ENCODE assay signal across 26 cellular contexts in genomic region chr7:372546-372938, GRCh38.
DNase-seq lines count a peak whose midpoint lies in the region; ATAC-seq, FAIRE-seq and TF ChIP-seq lines count a peak whose summit lies in the region.
"Had no signal": no experiment of that assay in that cellular context is flagged by ENCODE, and none has a peak within 500 bp of the region (broad histone marks: within the 10 kb centered on the region; RNA-seq: fewer than 3 reads in every experiment).

No MANE protein-coding gene starts in this region.

- no TSS peak for BruUV-seq in HepG2 (replicated peaks; lab: Mats Ljungman, UMichigan)

- intact Hi-C loops in HepG2 (cut with micrococcal nuclease; ENCODE audit: unreplicated experiment): loop anchor here (2.0 to 10.0 kb wide), 3 partner anchors 30 to 52 kb away; no protein-coding TSS in a partner anchor

- no peak for TF ChIP-seq EP300 in HepG2 (IDR thresholded peaks at IDR 0.05; ENCODE audit: low read depth in 2 of 2, low read length in 2 of 2)
- no peak for TF ChIP-seq EP300 in HepG2 (CRISPR knock-in tag; IDR thresholded peaks at IDR 0.05; ENCODE audit: borderline replicate concordance)

- H3K4me1 ChIP-seq in GM23338 (ENCODE audit: insufficient read depth) (no peaks in the 10 kb centered on the region), HepG2 (ENCODE audit: insufficient read depth, low read length) (peaks cover 60% of the 10 kb centered on the region), GM23248 (ENCODE audit: insufficient read depth) (no peaks in the 10 kb centered on the region), SJCRH30 (no peaks in the 10 kb centered on the region)

- no peak for FAIRE-seq in HepG2 (lab: Jason Lieb, UNC)
- FAIRE-seq: GM12891 had no signal

- no peak for ATAC-seq in activated naive CD4-positive, alpha-beta T cell treated with anti-CD3 and anti-CD28 coated beads, Interleukin-2, amount 50 U/mL, for 72 hours
- ATAC-seq in GM23338: no peak
- peak; percentile 20 for ATAC-seq in HepG2
- no peak for ATAC-seq in stimulated activated effector memory CD8-positive, alpha-beta T cell treated with anti-CD3 and anti-CD28 coated beads, Interleukin-12 subunit alpha, Interleukin-12 subunit beta, amount 100 ng/mL, for 72 hours
- ATAC-seq: CD8-positive, alpha-beta T cell; left ventricle myocardium superior had no signal

- H2AFZ ChIP-seq in GM23338: peak overlapping the region; percentile 66; the same call in 1 of the 2 replicates
- H2AFZ ChIP-seq in HepG2 (ENCODE audit: low read length): no peak overlapping the region
- no peak overlapping the region for H2AFZ ChIP-seq in GM23248

- peak; percentile 7 for DNase-seq in activated naive CD4-positive, alpha-beta T cell treated with anti-CD3 and anti-CD28 coated beads, Interleukin-2, amount 50 U/mL, for 16 hours
- no peak for DNase-seq in activated naive CD4-positive, alpha-beta T cell treated with anti-CD3 and anti-CD28 coated beads, Interleukin-2, amount 50 U/mL, for 72 hours (ENCODE audit: low spot score in 2 of 2)
- DNase-seq in GM23338 (ENCODE audit: low spot score) (no peak), HepG2 (ENCODE audit: low spot score) (no peak), GM23248 (no peak), SJCRH30 (no peak), HPDE6-E6E7 (ENCODE audit: extremely low spot score) (no peak)
- DNase-seq in stimulated activated effector memory CD8-positive, alpha-beta T cell treated with anti-CD3 and anti-CD28 coated beads, Interleukin-12 subunit alpha, Interleukin-12 subunit beta, amount 100 ng/mL, for 72 hours (ENCODE audit: low spot score in 2 of 2): no peak
- DNase-seq: ACHN; activated CD8-positive, alpha-beta T cell treated with anti-CD3 and anti-CD28 coated beads, Interleukin-2, amount 10 ng/mL, durations not matched to agents 7 days and 5 days; activated T-cell treated with anti-CD3 and anti-CD28 coated beads, Interleukin-2, amount 50 U/mL, for 72 hours; CD8-positive, alpha-beta T cell; cortex of kidney; DMS79; Kasumi-1; NCI-H1092 treated with DMSO at 0.1 percent for 48 hours; NCI-H2081 treated with DMSO at 0.1 percent for 48 hours; NCI-H446 treated with DMSO at 0.1 percent for 48 hours; occipital lobe; SK-N-SH; stimulated activated naive B cell treated with anti-CD40 and anti-IgM and Interleukin-4, amounts not matched to agents 10 μg/mL and 1 μg/mL and 100 μg/mL, for 72 hours had no signal

- TF ChIP-seq CTCF in GM23338 (conservative IDR thresholded peaks at IDR 0.05; ENCODE audit: low read depth in 2 of 2): no peak
- no peak for TF ChIP-seq CTCF in HepG2 (CRISPR knock-in tag; IDR thresholded peaks at IDR 0.05)

- H3K36me3 ChIP-seq in GM23338 (ENCODE audit: insufficient read depth): no peaks in the 10 kb centered on the region
- H3K36me3 ChIP-seq in HepG2 (replicated peaks in 1 of 2; ENCODE audit: control insufficient read depth in 1 of 2, insufficient read depth in 2 of 2, low read length in 2 of 2): no peaks in the 10 kb centered on the region
- H3K36me3 ChIP-seq in GM23248 (ENCODE audit: low read depth): no peaks in the 10 kb centered on the region
- no peaks in the 10 kb centered on the region for H3K36me3 ChIP-seq in SJCRH30
- H3K36me3 ChIP-seq: Peyer's patch, sigmoid colon had no signal

- no peak for TF ChIP-seq POLR2A in HepG2 (IDR thresholded peaks at IDR 0.05; ENCODE audit: insufficient read depth in 1 of 2, low read depth in 2 of 2, low read length in 2 of 2)

- H3F3A ChIP-seq in GM23338 (replicated peaks; ENCODE audit: low read depth) (no peaks in the 10 kb centered on the region), GM23248 (ENCODE audit: insufficient read depth) (no peaks in the 10 kb centered on the region)

- H3K4me2 ChIP-seq in GM23338 (no peak overlapping the region), HepG2 (ENCODE audit: low read depth, low read length) (peak overlapping the region; percentile 87), GM23248 (ENCODE audit: unreplicated experiment) (no peak overlapping the region)
- H3K4me2 ChIP-seq: SK-N-SH had no signal

- no peak overlapping the region for H3K4me3 Mint-ChIP-seq in GM23338
- H3K4me3 Mint-ChIP-seq in stimulated activated effector memory CD8-positive, alpha-beta T cell treated with anti-CD3 and anti-CD28 coated beads, Interleukin-12 subunit alpha, Interleukin-12 subunit beta, amount 100 ng/mL, for 72 hours: no peak overlapping the region
- H3K4me3 Mint-ChIP-seq: activated CD8-positive, alpha-beta T cell treated with anti-CD3 and anti-CD28 coated beads, Interleukin-2, amount 10 ng/mL, durations not matched to agents 7 days and 5 days; activated naive CD8-positive, alpha-beta T cell treated with anti-CD3 and anti-CD28 coated beads, Interleukin-2, amount 10 ng/mL, durations not matched to agents 7 days and 5 days; activated T-cell treated with anti-CD3 and anti-CD28 coated beads, Interleukin-2, amount 50 U/mL, for 72 hours; CD8-positive, alpha-beta T cell; stimulated activated naive B cell treated with anti-CD40 and anti-IgM and Interleukin-4, amounts not matched to agents 10 μg/mL and 1 μg/mL and 100 μg/mL, for 72 hours had no signal

- TF ChIP-seq RAD21 in HepG2 (CRISPR knock-in tag; IDR thresholded peaks at IDR 0.05): no peak

- H3K27me3 Mint-ChIP-seq in GM23338 (ENCODE audit: insufficient read depth, low read depth, poor library complexity): peaks cover 6% of the 10 kb centered on the region
- H3K27me3 Mint-ChIP-seq: activated naive CD8-positive, alpha-beta T cell treated with anti-CD3 and anti-CD28 coated beads, Interleukin-2, amount 10 ng/mL, durations not matched to agents 7 days and 5 days had no signal

- H3K79me2 ChIP-seq in GM23338 (replicated peaks; ENCODE audit: insufficient read depth) (no peaks in the 10 kb centered on the region), HepG2 (ENCODE audit: insufficient read depth, low read length) (no peaks in the 10 kb centered on the region), GM23248 (ENCODE audit: insufficient read depth) (no peaks in the 10 kb centered on the region)

- peaks cover 11% of the 10 kb centered on the region; the same call in 2 of the 3 replicates for H3K4me1 Mint-ChIP-seq in GM23338
- no peaks in the 10 kb centered on the region for H3K4me1 Mint-ChIP-seq in stimulated activated effector memory CD8-positive, alpha-beta T cell treated with anti-CD3 and anti-CD28 coated beads, Interleukin-12 subunit alpha, Interleukin-12 subunit beta, amount 100 ng/mL, for 72 hours
- H3K4me1 Mint-ChIP-seq: activated naive CD8-positive, alpha-beta T cell treated with anti-CD3 and anti-CD28 coated beads, Interleukin-2, amount 10 ng/mL, durations not matched to agents 7 days and 5 days had no signal

- H4K20me1 ChIP-seq in GM23338 (replicated peaks; ENCODE audit: insufficient read depth) (no peaks in the 10 kb centered on the region), HepG2 (ENCODE audit: insufficient read depth, low read length) (no peaks in the 10 kb centered on the region), GM23248 (ENCODE audit: insufficient read depth) (no peaks in the 10 kb centered on the region)

- H3K9me3 ChIP-seq in HepG2 (ENCODE audit: low read length): no peaks in the 10 kb centered on the region
- H3K9me3 ChIP-seq in GM23248 (ENCODE audit: low read depth): no peaks in the 10 kb centered on the region
- no peaks in the 10 kb centered on the region for H3K9me3 ChIP-seq in SJCRH30 (replicated peaks)
- H3K9me3 ChIP-seq: Peyer's patch, sigmoid colon, SK-N-SH had no signal

- H3K4me3 ChIP-seq in GM23338 (no peak overlapping the region), HepG2 (replicated peaks in 1 of 3; ENCODE audit: insufficient read depth in 1 of 3, low read depth in 2 of 3, low read length in 3 of 3) (peak overlapping the region in 1 of 3 experiments; percentile 49; a peak in 2 of 6 replicates), GM23248 (no peak overlapping the region), SJCRH30 (no peak overlapping the region)
- H3K4me3 ChIP-seq: sigmoid colon had no signal

- H3K27ac ChIP-seq in GM23338 (ENCODE audit: low read depth) (no peak overlapping the region), HepG2 (ENCODE audit: extremely low read length, insufficient read depth, low read length) (peak overlapping the region; percentile 73), GM23248 (no peak overlapping the region), SJCRH30 (no peak overlapping the region)
- H3K27ac ChIP-seq: sigmoid colon had no signal

- POLR2A ChIA-PET in HepG2 (lab: Yijun Ruan, JAX): interaction anchor here (0.7 to 2.0 kb wide), 15 partner anchors 9 to 170 kb away, joined by 3 to 17 read pairs (median 5); no protein-coding TSS in a partner anchor

- H3K9me2 ChIP-seq in GM23338 (ENCODE audit: insufficient read depth) (no peaks in the 10 kb centered on the region), GM23248 (ENCODE audit: insufficient read depth) (no peaks in the 10 kb centered on the region)
- H3K9me2 ChIP-seq: SK-N-SH had no signal

- H3K27me3 ChIP-seq in GM23338 (ENCODE audit: insufficient read depth): no peaks in the 10 kb centered on the region
- H3K27me3 ChIP-seq in HepG2 (ENCODE audit: control insufficient read depth in 1 of 2, insufficient read depth in 2 of 2, low read length in 2 of 2): peaks cover 8 to 14% of the 10 kb centered on the region in 2 experiments; a peak in 4 of 5 replicates
- H3K27me3 ChIP-seq in GM23248 (replicated peaks; ENCODE audit: insufficient read depth): peaks cover 13% of the 10 kb centered on the region
- no peaks in the 10 kb centered on the region for H3K27me3 ChIP-seq in SJCRH30
- H3K27me3 ChIP-seq: Peyer's patch had no signal

- 16% methylated on average over 10 of the region's 15 CpGs for WGBS in HepG2 (ENCODE audit: low lambda C conversion rate)
- 72 to 79% methylated on average over 12 to 15 of the region's 15 CpGs for WGBS in GM23248 (ENCODE audit: low coverage in 1 of 2, low lambda C conversion rate in 2 of 2, missing lambda C conversion rate in 2 of 2), 2 experiments

- 0 out of 2 replicates have a peak overlapping the region, but pooled peaks have one; percentile 16 for H3K9ac ChIP-seq in HepG2 (ENCODE audit: insufficient read depth, low read depth, low read length)
- H3K9ac ChIP-seq in GM23248: no peak overlapping the region
- H3K9ac ChIP-seq: SK-N-SH had no signal

- H3K9me3 Mint-ChIP-seq in activated naive CD4-positive, alpha-beta T cell treated with anti-CD3 and anti-CD28 coated beads, Interleukin-2, amount 50 U/mL, for 72 hours: no peaks in the 10 kb centered on the region
- no peaks in the 10 kb centered on the region for H3K9me3 Mint-ChIP-seq in GM23338
- no peaks in the 10 kb centered on the region for H3K9me3 Mint-ChIP-seq in stimulated activated effector memory CD8-positive, alpha-beta T cell treated with anti-CD3 and anti-CD28 coated beads, Interleukin-12 subunit alpha, Interleukin-12 subunit beta, amount 100 ng/mL, for 72 hours
- H3K9me3 Mint-ChIP-seq: activated naive CD8-positive, alpha-beta T cell treated with anti-CD3 and anti-CD28 coated beads, Interleukin-2, amount 10 ng/mL, durations not matched to agents 7 days and 5 days; activated T-cell treated with anti-CD3 and anti-CD28 coated beads, Interleukin-2, amount 50 U/mL, for 72 hours; CD8-positive, alpha-beta T cell; stimulated activated naive B cell treated with anti-CD40 and anti-IgM and Interleukin-4, amounts not matched to agents 10 μg/mL and 1 μg/mL and 100 μg/mL, for 72 hours had no signal

- CTCF ChIA-PET in HepG2 (lab: Yijun Ruan, JAX; ENCODE audit: low intra/inter-chr PET ratio, low total read pairs): no interaction called here

- no peaks in the 10 kb centered on the region for H3K36me3 Mint-ChIP-seq in activated naive CD4-positive, alpha-beta T cell treated with anti-CD3 and anti-CD28 coated beads, Interleukin-2, amount 50 U/mL, for 72 hours
- no peaks in the 10 kb centered on the region for H3K36me3 Mint-ChIP-seq in GM23338 (ENCODE audit: low read depth)
- peaks cover 5% of the 10 kb centered on the region for H3K36me3 Mint-ChIP-seq in stimulated activated effector memory CD8-positive, alpha-beta T cell treated with anti-CD3 and anti-CD28 coated beads, Interleukin-12 subunit alpha, Interleukin-12 subunit beta, amount 100 ng/mL, for 72 hours
- H3K36me3 Mint-ChIP-seq: activated naive CD8-positive, alpha-beta T cell treated with anti-CD3 and anti-CD28 coated beads, Interleukin-2, amount 10 ng/mL, durations not matched to agents 7 days and 5 days; CD8-positive, alpha-beta T cell; stimulated activated naive B cell treated with anti-CD40 and anti-IgM and Interleukin-4, amounts not matched to agents 10 μg/mL and 1 μg/mL and 100 μg/mL, for 72 hours had no signal

- H3K27ac Mint-ChIP-seq in activated naive CD4-positive, alpha-beta T cell treated with anti-CD3 and anti-CD28 coated beads, Interleukin-2, amount 50 U/mL, for 72 hours: peak overlapping the region in 1 of 2 donors; percentile 25
- no peak overlapping the region for H3K27ac Mint-ChIP-seq in GM23338
- H3K27ac Mint-ChIP-seq in stimulated activated effector memory CD8-positive, alpha-beta T cell treated with anti-CD3 and anti-CD28 coated beads, Interleukin-12 subunit alpha, Interleukin-12 subunit beta, amount 100 ng/mL, for 72 hours: peak overlapping the region; percentile 8
- H3K27ac Mint-ChIP-seq: activated CD8-positive, alpha-beta T cell treated with anti-CD3 and anti-CD28 coated beads, Interleukin-2, amount 10 ng/mL, durations not matched to agents 7 days and 5 days; activated naive CD8-positive, alpha-beta T cell treated with anti-CD3 and anti-CD28 coated beads, Interleukin-2, amount 10 ng/mL, durations not matched to agents 7 days and 5 days; activated T-cell treated with anti-CD3 and anti-CD28 coated beads, Interleukin-2, amount 50 U/mL, for 72 hours; CD8-positive, alpha-beta T cell; stimulated activated naive B cell treated with anti-CD40 and anti-IgM and Interleukin-4, amounts not matched to agents 10 μg/mL and 1 μg/mL and 100 μg/mL, for 72 hours had no signal

- in situ Hi-C loops in HepG2 (cut with HindIII; ENCODE audit: extremely low pct_ligation_motif_present, low pct_unique_long_range_greater_than_20kb): no loop called here
- in situ Hi-C loops in GM23248 (cut with MboI): no loop called here
